ENCODE assay signal across 21 cellular contexts in genomic region chr11:73297702-73298101, GRCh38. TPM values are rescaled to one million over a fixed set of nuclear protein-coding genes. Genes with fewer than 3 reads are reported as not detected.
DNase-seq lines count a peak whose midpoint lies in the region; ATAC-seq and TF ChIP-seq lines count a peak whose summit lies in the region.
"Had no signal": no experiment of that assay in that cellular context is flagged by ENCODE, and none has a peak within 500 bp of the region (broad histone marks: within the 10 kb centered on the region; RNA-seq: fewer than 3 reads in every experiment).

No MANE protein-coding gene starts in this region.

- no peaks in the 10 kb centered on the region for H3K79me2 ChIP-seq in osteoblast (ENCODE audit: insufficient read depth, low read length)

- no TSS peak for BruUV-seq in Caco-2 (replicated peaks; lab: Mats Ljungman, UMichigan)

- no peak overlapping the region for H2AFZ ChIP-seq in osteoblast (ENCODE audit: low read length)

- H3K36me3 ChIP-seq in Caco-2 (ENCODE audit: control insufficient read depth, insufficient read depth, low read length): peaks cover 1% of the 10 kb centered on the region; the same call in 1 of the 2 replicates
- no peaks in the 10 kb centered on the region for H3K36me3 ChIP-seq in HEK293 (ENCODE audit: control insufficient read depth in 2 of 2, insufficient read depth in 1 of 2, low read length in 2 of 2)
- no peaks in the 10 kb centered on the region for H3K36me3 ChIP-seq in osteoblast (ENCODE audit: insufficient read depth, low read length)

- H3K4me1 Mint-ChIP-seq in Caco-2 (ENCODE audit: low read depth, unreplicated experiment) (peaks cover 13% of the 10 kb centered on the region), nephron progenitor cell (peaks cover 38% of the 10 kb centered on the region), type B pancreatic cell (ENCODE audit: unreplicated experiment) (peaks cover 5% of the 10 kb centered on the region)
- H3K4me1 Mint-ChIP-seq: CD4-positive, CD25-positive, alpha-beta regulatory T cell had no signal

- H3K9me3 Mint-ChIP-seq in Caco-2 (ENCODE audit: unreplicated experiment) (no peaks in the 10 kb centered on the region), nephron progenitor cell (no peaks in the 10 kb centered on the region), type B pancreatic cell (no peaks in the 10 kb centered on the region)
- H3K9me3 Mint-ChIP-seq: CD8-positive, alpha-beta memory T cell had no signal

- H3K27me3 ChIP-seq in Caco-2 (replicated peaks; ENCODE audit: control insufficient read depth, insufficient read depth, low read length) (no peaks in the 10 kb centered on the region), osteoblast (ENCODE audit: insufficient read depth, low read length) (no peaks in the 10 kb centered on the region)
- H3K27me3 ChIP-seq: BE2C had no signal

- H3K4me2 ChIP-seq in osteoblast (ENCODE audit: insufficient read depth, low read length): no peak overlapping the region

- H3K4me3 ChIP-seq in Caco-2 (ENCODE audit: low read depth, low read length): no peak overlapping the region
- H3K4me3 ChIP-seq in HEK293 (ENCODE audit: low read depth, low read length): no peak overlapping the region
- H3K4me3 ChIP-seq in osteoblast (ENCODE audit: insufficient read depth, low read length): no peak overlapping the region
- H3K4me3 ChIP-seq: K562 had no signal

- no peaks in the 10 kb centered on the region for H3K27me3 Mint-ChIP-seq in Caco-2 (ENCODE audit: insufficient read depth, unreplicated experiment)
- H3K27me3 Mint-ChIP-seq in nephron progenitor cell (ENCODE audit: low read depth, poor library complexity): peaks cover 16% of the 10 kb centered on the region
- H3K27me3 Mint-ChIP-seq in type B pancreatic cell: peaks cover 3% of the 10 kb centered on the region

- H3K36me3 Mint-ChIP-seq in Caco-2 (ENCODE audit: insufficient read depth, unreplicated experiment) (peaks cover 35% of the 10 kb centered on the region), nephron progenitor cell (ENCODE audit: low read depth) (no peaks in the 10 kb centered on the region), type B pancreatic cell (no peaks in the 10 kb centered on the region)
- H3K36me3 Mint-ChIP-seq: CD4-positive, CD25-positive, alpha-beta regulatory T cell; CD8-positive, alpha-beta memory T cell had no signal

- H3K4me1 ChIP-seq in Caco-2: peaks cover 7% of the 10 kb centered on the region; the same call in 1 of the 2 replicates
- no peaks in the 10 kb centered on the region for H3K4me1 ChIP-seq in HEK293 (ENCODE audit: control insufficient read depth, insufficient read depth, low read length)
- H3K4me1 ChIP-seq in osteoblast (ENCODE audit: insufficient read depth, low read length): peaks cover 13% of the 10 kb centered on the region

- CTCF ChIA-PET in Caco-2 (lab: Charles Lee): interaction anchor here (0.6 to 3.4 kb wide), 8 partner anchors 9 to 63 kb away, joined by 3 to 25 read pairs (median 4); partner anchors contain the start of gene ARHGEF17
- CTCF ChIA-PET in HEK293 (lab: Yijun Ruan, JAX): interaction anchor here (0.7 to 6.4 kb wide), 9 partner anchors 7 to 614 kb away, joined by 3 to 75 read pairs (median 7); partner anchors contain the start of gene ARHGEF17

- H3K4me3 Mint-ChIP-seq in Caco-2 (ENCODE audit: unreplicated experiment) (no peak overlapping the region), nephron progenitor cell (no peak overlapping the region), type B pancreatic cell (no peak overlapping the region)
- H3K4me3 Mint-ChIP-seq: CD4-positive, CD25-positive, alpha-beta regulatory T cell; CD8-positive, alpha-beta memory T cell had no signal

- H3K9me3 ChIP-seq in Caco-2 (no peaks in the 10 kb centered on the region), HEK293 (ENCODE audit: control insufficient read depth, insufficient read depth, low read depth, low read length) (no peaks in the 10 kb centered on the region), osteoblast (ENCODE audit: low read depth, low read length) (no peaks in the 10 kb centered on the region)
- H3K9me3 ChIP-seq: BE2C had no signal

- TF ChIP-seq CTCF in Caco-2 (IDR thresholded peaks at IDR 0.05; ENCODE audit: insufficient read depth in 1 of 2, low read depth in 1 of 2, low read length in 1 of 2, severe bottlenecking in 1 of 2, unreplicated experiment in 1 of 2) (no peak), HEK293 (tag by site-specific recombination; IDR thresholded peaks at IDR 0.05) (no peak), nephron progenitor cell (IDR thresholded peaks at IDR 0.05) (no peak), osteoblast (IDR thresholded peaks at IDR 0.05; ENCODE audit: extremely low read depth, low read depth, low read length) (no peak), type B pancreatic cell (conservative IDR thresholded peaks at IDR 0.05) (no peak)

- H3K27ac ChIP-seq in HEK293 (ENCODE audit: extremely low read depth, low read depth, low read length) (no peak overlapping the region), osteoblast (ENCODE audit: low read depth, low read length) (no peak overlapping the region)
- H3K27ac ChIP-seq: HL-60 had no signal

- ATAC-seq in GM21576 (IDR thresholded peaks at IDR 0.05; ENCODE audit: unreplicated experiment) (no peak), HG02623 (IDR thresholded peaks at IDR 0.05; ENCODE audit: unreplicated experiment) (no peak)
- ATAC-seq: HCT116, K562 had no signal

- H4K20me1 ChIP-seq in osteoblast (ENCODE audit: insufficient read depth, low read length): peaks cover 3% of the 10 kb centered on the region

- POLR2A ChIA-PET in Caco-2 (lab: Charles Lee) (no interaction called here), HEK293 (lab: Yijun Ruan, JAX) (interaction anchor here (1.8 kb wide), 1 partner anchor 10 kb away, joined by 8 read pairs; no protein-coding TSS in a partner anchor)

- intact Hi-C loops in Caco-2 (cut with micrococcal nuclease; ENCODE audit: unreplicated experiment): no loop called here

- H3K27ac Mint-ChIP-seq in Caco-2 (ENCODE audit: unreplicated experiment) (peak overlapping the region; percentile 13), nephron progenitor cell (peak overlapping the region; percentile 39), type B pancreatic cell (no peak overlapping the region)
- H3K27ac Mint-ChIP-seq: CD4-positive, CD25-positive, alpha-beta regulatory T cell; CD8-positive, alpha-beta memory T cell had no signal

- DNase-seq in Caco-2 (no peak), nephron progenitor cell (no peak), osteoblast (ENCODE audit: insufficient read length, low spot score, missing footprints) (peak; percentile 59), type B pancreatic cell (ENCODE audit: extremely low spot score, unreplicated experiment) (no peak)
- DNase-seq in activated CD4-positive, alpha-beta T cell treated with anti-CD3 and anti-CD28 coated beads, Interleukin-2, amount 50 U/mL, for 48 hours: no peak
- DNase-seq: ACHN; BE2C; C1 segment of cervical spinal cord; CD4-positive, CD25-positive, alpha-beta regulatory T cell; CD8-positive, alpha-beta memory T cell; COR-L47; GDM1; GOT3; H7 had no signal

TF ChIP-seq in HEK293, 187 proteins besides CTCF, POLR2A, EP300 and RAD21:
- TF ChIP-seq, protein P1, sequence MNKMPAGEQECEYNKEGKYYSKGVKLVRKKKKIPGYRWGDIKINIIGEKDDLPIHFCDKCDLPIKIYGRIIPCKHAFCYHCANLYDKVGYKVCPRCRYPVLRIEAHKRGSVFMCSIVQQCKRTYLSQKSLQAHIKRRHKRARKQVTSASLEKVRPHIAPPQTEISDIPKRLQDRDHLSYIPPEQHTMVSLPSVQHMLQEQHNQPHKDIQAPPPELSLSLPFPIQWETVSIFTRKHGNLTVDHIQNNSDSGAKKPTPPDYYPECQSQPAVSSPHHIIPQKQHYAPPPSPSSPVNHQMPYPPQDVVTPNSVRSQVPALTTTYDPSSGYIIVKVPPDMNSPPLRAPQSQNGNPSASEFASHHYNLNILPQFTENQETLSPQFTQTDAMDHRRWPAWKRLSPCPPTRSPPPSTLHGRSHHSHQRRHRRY (tag by site-specific recombination; IDR thresholded peaks at IDR 0.05): no peak
- TF ChIP-seq GLIS1 (tag by site-specific recombination; IDR thresholded peaks at IDR 0.05): no peak
- TF ChIP-seq, protein P2, sequence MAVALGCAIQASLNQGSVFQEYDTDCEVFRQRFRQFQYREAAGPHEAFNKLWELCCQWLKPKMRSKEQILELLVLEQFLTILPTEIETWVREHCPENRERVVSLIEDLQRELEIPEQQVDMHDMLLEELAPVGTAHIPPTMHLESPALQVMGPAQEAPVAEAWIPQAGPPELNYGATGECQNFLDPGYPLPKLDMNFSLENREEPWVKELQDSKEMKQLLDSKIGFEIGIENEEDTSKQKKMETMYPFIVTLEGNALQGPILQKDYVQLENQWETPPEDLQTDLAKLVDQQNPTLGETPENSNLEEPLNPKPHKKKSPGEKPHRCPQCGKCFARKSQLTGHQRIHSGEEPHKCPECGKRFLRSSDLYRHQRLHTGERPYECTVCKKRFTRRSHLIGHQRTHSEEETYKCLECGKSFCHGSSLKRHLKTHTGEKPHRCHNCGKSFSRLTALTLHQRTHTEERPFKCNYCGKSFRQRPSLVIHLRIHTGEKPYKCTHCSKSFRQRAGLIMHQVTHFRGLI (tag by site-specific recombination; IDR thresholded peaks at IDR 0.05): no peak
- no peak for TF ChIP-seq ZNF677 (tag by site-specific recombination; IDR thresholded peaks at IDR 0.05)
- TF ChIP-seq ZFP3 (tag by site-specific recombination; IDR thresholded peaks at IDR 0.05; ENCODE audit: low read depth): peak; percentile 79; the same call in 1 of the 2 replicates
- TF ChIP-seq ZNF768 (tag by site-specific recombination; IDR thresholded peaks at IDR 0.05): no peak
- no peak for TF ChIP-seq BCL11A (tag by site-specific recombination; IDR thresholded peaks at IDR 0.05; ENCODE audit: low read depth)
- no peak for TF ChIP-seq ZNF175 (tag by site-specific recombination; IDR thresholded peaks at IDR 0.05)
TF ChIP-seq in HEK293: peak in this region for 1.

RNA-seq across cellular contexts. Expression of gene ARHGEF17, which starts 10.4 kb away (rescaled TPM):
- total RNA-seq in Caco-2 (2022) (77.9 and 78.1 TPM in 2 replicates), osteoblast (50.1 and 67.0 TPM in 2 replicates), type B pancreatic cell (ENCODE audit: low replicate concordance) (29.2 and 69.7 TPM in 2 replicates)
- total RNA-seq: CD8-positive, alpha-beta memory T cell had no signal

RNA-seq across cellular contexts. Expression of gene P2RY6, which starts 25.6 kb away (rescaled TPM):
- total RNA-seq in Caco-2 (2022) (48.4 and 55.7 TPM in 2 replicates), osteoblast (0.72 and 1.8 TPM in 2 replicates), type B pancreatic cell (ENCODE audit: low replicate concordance) (3.0 and 14.8 TPM in 2 replicates)
- total RNA-seq: CD4-positive, CD25-positive, alpha-beta regulatory T cell; HT1080; K562 had no signal
